In genomic region chr11:20023082-20023426, GRCh38 we compare ENCODE assay signal across 12 cellular contexts.
DNase-seq lines count a peak whose midpoint lies in the region; ATAC-seq, FAIRE-seq and TF ChIP-seq lines count a peak whose summit lies in the region.
"Had no signal": no experiment of that assay in that cellular context is flagged by ENCODE, and none has a peak within 500 bp of the region (broad histone marks: within the 10 kb centered on the region; RNA-seq: fewer than 3 reads in every experiment).

No MANE protein-coding gene starts in this region.

- no TSS peak for BruUV-seq in Caco-2 (replicated peaks; lab: Mats Ljungman, UMichigan)

- H3K9ac ChIP-seq in astrocyte (ENCODE audit: low read length), result peak overlapping the region; percentile 56

- H3K4me3 ChIP-seq in Caco-2 (ENCODE audit: low read depth, low read length) (peak overlapping the region; percentile 41), astrocyte (ENCODE audit: insufficient read depth, low read depth, low read length) (peak overlapping the region; percentile 32), fibroblast of the aortic adventitia (ENCODE audit: low read depth, low read length) (peak overlapping the region; percentile 53), testis (no peak overlapping the region)
- H3K4me3 ChIP-seq: spleen had no signal

- H3K27me3 Mint-ChIP-seq in Caco-2 (ENCODE audit: insufficient read depth, unreplicated experiment) (no peaks in the 10 kb centered on the region), astrocyte (ENCODE audit: low read depth, unreplicated experiment) (no peaks in the 10 kb centered on the region), neural crest cell (ENCODE audit: low read depth) (peaks cover 8% of the 10 kb centered on the region)

- H3K36me3 Mint-ChIP-seq in Caco-2 (ENCODE audit: insufficient read depth, unreplicated experiment), result peaks cover 11% of the 10 kb centered on the region
- no peaks in the 10 kb centered on the region for H3K36me3 Mint-ChIP-seq in astrocyte (ENCODE audit: low read depth, unreplicated experiment)
- no peaks in the 10 kb centered on the region for H3K36me3 Mint-ChIP-seq in neural crest cell (ENCODE audit: low read depth)
- H3K36me3 Mint-ChIP-seq: naive thymus-derived CD8-positive, alpha-beta T cell had no signal

- WGBS in testis, 2 donors, result 64 to 74% methylated on average over 6 of the region's 6 CpGs

- no peaks in the 10 kb centered on the region for H4K20me1 ChIP-seq in astrocyte (ENCODE audit: insufficient read depth, low read length)

- H3K27me3 ChIP-seq in Caco-2 (replicated peaks; ENCODE audit: control insufficient read depth, insufficient read depth, low read length), result no peaks in the 10 kb centered on the region
- no peaks in the 10 kb centered on the region for H3K27me3 ChIP-seq in astrocyte (ENCODE audit: insufficient read depth, low read length)
- no peaks in the 10 kb centered on the region for H3K27me3 ChIP-seq in testis
- H3K27me3 ChIP-seq: spleen had no signal

- H3K9me3 ChIP-seq in Caco-2 (no peaks in the 10 kb centered on the region), astrocyte (ENCODE audit: insufficient read depth, low read depth, low read length) (no peaks in the 10 kb centered on the region), testis (no peaks in the 10 kb centered on the region)
- H3K9me3 ChIP-seq: spleen had no signal

- POLR2A ChIA-PET in Caco-2 (lab: Charles Lee), result interaction anchor here (1.0 kb wide), 1 partner anchor 9 kb away, joined by 3 read pairs; no protein-coding TSS in a partner anchor

- DNase-seq in Caco-2, result no peak
- no peak for DNase-seq in astrocyte (ENCODE audit: low read depth)
- DNase-seq in fibroblast of the aortic adventitia (ENCODE audit: low read depth), result no peak
- no peak for DNase-seq in neural crest cell (ENCODE audit: low read depth, low spot score)
- no peak for DNase-seq in NCI-H2029 treated with DMSO at 0.1 percent for 48 hours (lab: John Stamatoyannopoulos, UW)
- no peak for DNase-seq in testis
- DNase-seq in cerebellar cortex (ENCODE audit: low spot score), result no peak
- DNase-seq: naive thymus-derived CD8-positive, alpha-beta T cell; NCI-H1436; NCI-H774; spleen had no signal

- CTCF ChIA-PET in Caco-2 (lab: Charles Lee), result interaction anchor here (1.0 to 1.9 kb wide), 5 partner anchors 8 to 71 kb away, joined by 3 to 8 read pairs (median 4); no protein-coding TSS in a partner anchor

- peak overlapping the region; percentile 25 for H2AFZ ChIP-seq in astrocyte (ENCODE audit: low read depth, low read length)

- peak overlapping the region; percentile 79 for H3K4me2 ChIP-seq in astrocyte (ENCODE audit: low read length)

- H3K4me1 Mint-ChIP-seq in Caco-2 (ENCODE audit: low read depth, unreplicated experiment), result peaks cover 14% of the 10 kb centered on the region
- peaks cover 52% of the 10 kb centered on the region for H3K4me1 Mint-ChIP-seq in astrocyte (ENCODE audit: low read depth, unreplicated experiment)
- peaks cover 47% of the 10 kb centered on the region for H3K4me1 Mint-ChIP-seq in neural crest cell
- H3K4me1 Mint-ChIP-seq: naive thymus-derived CD8-positive, alpha-beta T cell had no signal

- H3K9me3 Mint-ChIP-seq in Caco-2 (ENCODE audit: unreplicated experiment) (no peaks in the 10 kb centered on the region), astrocyte (ENCODE audit: unreplicated experiment) (no peaks in the 10 kb centered on the region), neural crest cell (no peaks in the 10 kb centered on the region)
- H3K9me3 Mint-ChIP-seq: naive thymus-derived CD8-positive, alpha-beta T cell had no signal

- H3K79me2 ChIP-seq in astrocyte (ENCODE audit: insufficient read depth, low read length), result peaks cover 5% of the 10 kb centered on the region

- intact Hi-C loops in Caco-2 (cut with micrococcal nuclease; ENCODE audit: unreplicated experiment) (loop anchor here (5.0 kb wide), 1 partner anchor 89 kb away; no protein-coding TSS in a partner anchor), testis (cut with DNase I; ENCODE audit: low total_unique reads) (no loop called here)

- H3K36me3 ChIP-seq in Caco-2 (ENCODE audit: control insufficient read depth, insufficient read depth, low read length), result no peaks in the 10 kb centered on the region
- no peaks in the 10 kb centered on the region for H3K36me3 ChIP-seq in astrocyte (ENCODE audit: insufficient read depth, low read length)
- no peaks in the 10 kb centered on the region for H3K36me3 ChIP-seq in testis (ENCODE audit: low read depth, missing control alignments)
- H3K36me3 ChIP-seq: spleen had no signal

- H3K4me1 ChIP-seq in Caco-2, result peaks cover 87% of the 10 kb centered on the region
- peaks cover 18% of the 10 kb centered on the region for H3K4me1 ChIP-seq in astrocyte (ENCODE audit: insufficient read depth, low read length)
- no peaks in the 10 kb centered on the region for H3K4me1 ChIP-seq in testis
- H3K4me1 ChIP-seq: spleen had no signal

- TF ChIP-seq CTCF in Caco-2 (IDR thresholded peaks at IDR 0.05; ENCODE audit: insufficient read depth in 1 of 2, low read depth in 1 of 2, low read length in 1 of 2, severe bottlenecking in 1 of 2, unreplicated experiment in 1 of 2) (no peak), astrocyte (IDR thresholded peaks at IDR 0.05; ENCODE audit: insufficient read depth, low read depth, low read length) (no peak), fibroblast of the aortic adventitia (IDR thresholded peaks at IDR 0.05; ENCODE audit: insufficient read depth, low read length) (no peak), neural crest cell (conservative IDR thresholded peaks at IDR 0.05) (no peak), testis (IDR thresholded peaks at IDR 0.05) (no peak)

- peak overlapping the region; percentile 74 for H3K27ac Mint-ChIP-seq in Caco-2 (ENCODE audit: unreplicated experiment)
- H3K27ac Mint-ChIP-seq in astrocyte (ENCODE audit: unreplicated experiment), result peak overlapping the region; percentile 94
- H3K27ac Mint-ChIP-seq in neural crest cell (ENCODE audit: unreplicated experiment), result no peak overlapping the region
- H3K27ac Mint-ChIP-seq: naive thymus-derived CD8-positive, alpha-beta T cell had no signal

- no peak overlapping the region for H3K4me3 Mint-ChIP-seq in Caco-2 (ENCODE audit: unreplicated experiment)
- H3K4me3 Mint-ChIP-seq in astrocyte (ENCODE audit: unreplicated experiment), result peak overlapping the region; percentile 93
- H3K4me3 Mint-ChIP-seq in neural crest cell, result peak overlapping the region; percentile 24
- H3K4me3 Mint-ChIP-seq: naive thymus-derived CD8-positive, alpha-beta T cell had no signal

- no peak for TF ChIP-seq POLR2A in testis (IDR thresholded peaks at IDR 0.05)

- no peak for FAIRE-seq in astrocyte (lab: Jason Lieb, UNC)

- H3K27ac ChIP-seq in astrocyte (ENCODE audit: low read depth, low read length) (peak overlapping the region; percentile 19), testis (no peak overlapping the region)
- H3K27ac ChIP-seq: spleen had no signal

- ATAC-seq in HG03280 (IDR thresholded peaks at IDR 0.05; ENCODE audit: unreplicated experiment), result no peak
- ATAC-seq: naive thymus-derived CD8-positive, alpha-beta T cell had no signal

Comparison
In these comparisons a context has a peak if more than half of its experiments do, and no peak if none do; other contexts are left out.
1. H3K4me3 ChIP-seq: peak in Caco-2 (single experiment), astrocyte (single experiment) and fibroblast of the aortic adventitia (single experiment); none in testis (0 of 2).